Comparison of ENCODE assay signal across 10 cellular contexts in the genomic region with DNA sequence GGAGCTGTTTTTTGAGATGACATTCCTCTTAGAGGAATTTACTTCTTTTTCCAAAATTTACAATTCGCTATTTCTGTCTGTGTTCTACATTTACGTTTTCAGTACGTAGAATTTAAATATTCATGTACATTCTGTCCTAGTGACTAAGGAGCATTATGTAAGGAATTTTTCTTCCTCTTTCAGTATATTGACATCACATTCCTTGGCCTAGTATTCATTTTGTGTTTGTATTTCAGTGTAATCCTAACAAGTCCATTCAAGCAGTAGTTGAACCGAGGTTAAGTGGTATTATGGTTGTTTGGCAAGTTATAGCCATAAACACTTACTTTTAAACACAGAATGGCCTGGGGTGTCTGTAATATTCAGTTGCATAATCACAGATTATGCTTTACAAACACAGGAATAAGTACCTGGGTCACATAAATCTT. TPM values are rescaled to one million over a fixed set of nuclear protein-coding genes. Genes with fewer than 3 reads are reported as not detected.
DNase-seq lines count a peak whose midpoint lies in the region; ATAC-seq lines count a peak whose summit lies in the region.
"Had no signal": no experiment of that assay in that cellular context is flagged by ENCODE, and none has a peak within 500 bp of the region (broad histone marks: within the 10 kb centered on the region; RNA-seq: fewer than 3 reads in every experiment).

No MANE protein-coding gene starts in this region.

- H2BK12ac ChIP-seq in mesenchymal stem cell (ENCODE audit: low read length in 2 of 2) = no peak overlapping the region

- no peak overlapping the region for H3K4me3 ChIP-seq in mesenchymal stem cell (ENCODE audit: insufficient read depth in 1 of 2, low read depth in 1 of 2, low read length in 2 of 2)
- H3K4me3 ChIP-seq: heart right ventricle had no signal

- no peak overlapping the region for H2AK5ac ChIP-seq in mesenchymal stem cell (ENCODE audit: low read length, severe bottlenecking)

- no peak overlapping the region for H2BK15ac ChIP-seq in mesenchymal stem cell (ENCODE audit: low read depth, poor library complexity, severe bottlenecking)

- no peak for ATAC-seq in HG02938 (IDR thresholded peaks at IDR 0.05; ENCODE audit: unreplicated experiment)
- no peak for ATAC-seq in GM19467 (IDR thresholded peaks at IDR 0.05; ENCODE audit: unreplicated experiment)

- no peaks in the 10 kb centered on the region for H3K27me3 ChIP-seq in mesenchymal stem cell (ENCODE audit: control insufficient read depth in 1 of 2, insufficient read depth in 1 of 2, low read length in 2 of 2)
- H3K27me3 ChIP-seq: heart right ventricle had no signal

- no peaks in the 10 kb centered on the region for H3K9me3 ChIP-seq in mesenchymal stem cell (ENCODE audit: control insufficient read depth, low read length)

- no peak overlapping the region for H3K4me2 ChIP-seq in mesenchymal stem cell (ENCODE audit: low read length, poor library complexity, severe bottlenecking)

- H3K14ac ChIP-seq in mesenchymal stem cell (ENCODE audit: low read length in 2 of 2) = no peak overlapping the region

- H3K9ac ChIP-seq in mesenchymal stem cell (ENCODE audit: low read length) = peak overlapping the region; percentile 2

- peaks cover 9% of the 10 kb centered on the region for H3K79me1 ChIP-seq in mesenchymal stem cell (replicated peaks; ENCODE audit: low read length, poor library complexity, severe bottlenecking)

- H3K4me1 ChIP-seq in mesenchymal stem cell (ENCODE audit: control insufficient read depth, insufficient read depth, low read depth, low read length) = no peaks in the 10 kb centered on the region

- no peaks in the 10 kb centered on the region for H3K36me3 ChIP-seq in mesenchymal stem cell (ENCODE audit: control insufficient read depth in 1 of 2, insufficient read depth in 2 of 2, low read depth in 1 of 2, low read length in 2 of 2)
- H3K36me3 ChIP-seq: heart right ventricle had no signal

- H4K8ac ChIP-seq in mesenchymal stem cell (ENCODE audit: low read length) = no peak overlapping the region

- H3K27ac ChIP-seq in mesenchymal stem cell (ENCODE audit: low read length, poor library complexity, severe bottlenecking) = peak overlapping the region; percentile 51

- H2BK120ac ChIP-seq in mesenchymal stem cell (ENCODE audit: low read depth, low read length) = no peak overlapping the region

- no peak overlapping the region for H3K18ac ChIP-seq in mesenchymal stem cell (ENCODE audit: low read depth in 1 of 2, low read length in 2 of 2)

- 0% methylated on average over 1 of the region's 4 CpGs for WGBS in mesenchymal stem cell

- H3K23ac ChIP-seq in mesenchymal stem cell (ENCODE audit: low read length in 2 of 2) = no peak overlapping the region

- H4K91ac ChIP-seq in mesenchymal stem cell (ENCODE audit: low read length) = no peak overlapping the region

- H2BK5ac ChIP-seq in mesenchymal stem cell (ENCODE audit: low read depth, low read length, poor library complexity, severe bottlenecking) = no peak overlapping the region

- no peak overlapping the region for H3K4ac ChIP-seq in mesenchymal stem cell (ENCODE audit: low read depth in 1 of 2, low read length in 2 of 2)

- DNase-seq in AG20443 (ENCODE audit: low spot score) (peak; percentile 22), LHCN-M2 (ENCODE audit: low read depth) (peak; percentile 52), brain pericyte (ENCODE audit: low read depth, low spot score) (peak; percentile 17), mesenchymal stem cell (peak; percentile 85), amniotic stem cell (lab: John Stamatoyannopoulos, UW) (no peak), NCI-H1436 (lab: John Stamatoyannopoulos, UW) (no peak)
- DNase-seq: activated B cell treated with CpG ODN at 0.5 μM for 24 hours, heart right ventricle had no signal

- H2AFZ ChIP-seq in mesenchymal stem cell (ENCODE audit: low read depth, low read length) = no peak overlapping the region

RNA-seq across cellular contexts. Expression of a gene that starts 52.1 kb away (rescaled TPM):
- 14.3 and 15.4 TPM in 2 replicates for total RNA-seq in LHCN-M2 (2014; rRNA removed)
- polyA plus RNA-seq in LHCN-M2 (2012) = 22.9 TPM
- polyA plus RNA-seq in mesenchymal stem cell (2013, experiment 1 of 2) = 14.9 TPM
- polyA plus RNA-seq in mesenchymal stem cell (2013, experiment 2 of 2) = 14.8 TPM

Comparison
In these comparisons a context has a peak if more than half of its experiments do, and no peak if none do; other contexts are left out.
1. DNase-seq: peak in AG20443 (single experiment), LHCN-M2 (single experiment), brain pericyte (single experiment) and mesenchymal stem cell (single experiment); none in amniotic stem cell (single experiment) and NCI-H1436 (single experiment).